In the genomic region with DNA sequence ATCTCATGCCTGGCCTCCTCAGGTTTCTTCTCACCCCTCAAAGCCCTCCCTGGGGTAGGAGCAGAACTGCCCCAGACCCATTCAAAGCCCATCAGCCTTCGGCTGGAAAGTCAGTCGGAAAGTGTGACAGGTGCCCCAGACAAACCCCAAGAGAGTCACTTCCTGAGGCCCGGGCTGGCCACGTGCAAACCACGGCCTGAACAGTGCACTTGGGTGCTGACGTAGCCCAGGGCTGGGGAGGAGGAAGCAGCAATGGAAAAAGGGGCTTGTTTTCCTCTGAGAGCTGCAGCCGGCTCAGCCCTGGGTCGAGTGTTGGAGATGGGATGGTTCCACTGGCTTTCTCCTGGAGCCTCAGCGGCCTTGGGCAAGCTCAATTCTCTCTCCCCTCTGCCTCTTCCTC, we compare ENCODE assay signal across 9 cellular contexts. TPM values are rescaled to one million over a fixed set of nuclear protein-coding genes. Genes with fewer than 3 reads are reported as not detected.
DNase-seq lines count a peak whose midpoint lies in the region; ATAC-seq lines count a peak whose summit lies in the region.
"Had no signal": no experiment of that assay in that cellular context is flagged by ENCODE, and none has a peak within 500 bp of the region (broad histone marks: within the 10 kb centered on the region; RNA-seq: fewer than 3 reads in every experiment).

No MANE protein-coding gene starts in this region.

- ATAC-seq in GM21825 (IDR thresholded peaks at IDR 0.05; ENCODE audit: unreplicated experiment) (no peak), HG03139 (IDR thresholded peaks at IDR 0.05; ENCODE audit: unreplicated experiment) (no peak)
- ATAC-seq: Panc1 had no signal

- peaks cover 52 to 71% (median 60%) of the 10 kb centered on the region in 10 experiments for H3K4me1 ChIP-seq in BLaER1 treated with 17β-estradiol and CSF1 and Interleukin-3, amounts not matched to agents 10 nM and 100 nM

- H3K36me3 ChIP-seq in BLaER1 treated with 17β-estradiol and CSF1 and Interleukin-3, amounts not matched to agents 10 nM and 100 nM, result no peaks in the 10 kb centered on the region

- H3K27me3 ChIP-seq in BLaER1 treated with 17β-estradiol and CSF1 and Interleukin-3, amounts not matched to agents 10 nM and 100 nM, result no peaks in the 10 kb centered on the region

- peak; percentile 48 for DNase-seq in NOMO-1 treated with DMSO at 0.1 percent for 48 hours (lab: John Stamatoyannopoulos, UW; ENCODE audit: unreplicated experiment)
- DNase-seq in activated effector memory CD4-positive, alpha-beta T cell treated with Interleukin-2 at 50 U/mL for 16 hours, result peak; percentile 54
- peak; percentile 35 for DNase-seq in pulmonary artery endothelial cell (ENCODE audit: low read depth, low spot score)
- no peak for DNase-seq in occipital lobe (lab: John Stamatoyannopoulos, UW)
- no peak for DNase-seq in HCEC 1CT

- peak overlapping the region; percentile 71 to 97 (median 89) for H3K4me2 ChIP-seq in BLaER1 treated with 17β-estradiol and CSF1 and Interleukin-3, amounts not matched to agents 10 nM and 100 nM

- peak overlapping the region in 1 of 10 experiments; percentile 21; a peak in 2 of 20 replicates for H3K4me3 ChIP-seq in BLaER1 treated with 17β-estradiol and CSF1 and Interleukin-3, amounts not matched to agents 10 nM and 100 nM

- peak overlapping the region; percentile 20 to 67 (median 57); a peak in 18 of 22 replicates for H3K27ac ChIP-seq in BLaER1 treated with 17β-estradiol and CSF1 and Interleukin-3, amounts not matched to agents 10 nM and 100 nM

- no peaks in the 10 kb centered on the region for H4K20me1 ChIP-seq in BLaER1 treated with 17β-estradiol and CSF1 and Interleukin-3, amounts not matched to agents 10 nM and 100 nM

- peak overlapping the region in 7 of 11 experiments; percentile 16 to 67 (median 56); a peak in 13 of 22 replicates for H3K9ac ChIP-seq in BLaER1 treated with 17β-estradiol and CSF1 and Interleukin-3, amounts not matched to agents 10 nM and 100 nM

- no peaks in the 10 kb centered on the region for H3K9me3 ChIP-seq in BLaER1 treated with 17β-estradiol and CSF1 and Interleukin-3, amounts not matched to agents 10 nM and 100 nM (replicated peaks in 1 of 11)

RNA-seq across cellular contexts. Expression of gene EGR1, which starts 6.0 kb away (rescaled TPM):
- 0.73 and 1.2 TPM in 2 replicates for total RNA-seq in pulmonary artery endothelial cell
- 2.8 TPM for total RNA-seq in occipital lobe

RNA-seq across cellular contexts. Expression of gene REEP2, which starts 20.5 kb away (rescaled TPM):
- total RNA-seq in pulmonary artery endothelial cell (2.0 and 4.2 TPM in 2 replicates), occipital lobe (71.0 TPM)

Comparison
In these comparisons a context has a peak if more than half of its experiments do, and no peak if none do; other contexts are left out.
1. DNase-seq: peak in NOMO-1 treated with DMSO at 0.1 percent for 48 hours (single experiment), activated effector memory CD4-positive, alpha-beta T cell treated with Interleukin-2 at 50 U/mL for 16 hours (single experiment) and pulmonary artery endothelial cell (single experiment); none in occipital lobe (single experiment) and HCEC 1CT (single experiment).
2. RNA of gene REEP2, which starts 20.5 kb away (total RNA-seq): 71.0 TPM in occipital lobe (single experiment); 2.0 to 4.2 TPM in pulmonary artery endothelial cell; every median in the first group is over 10 times any median in the second.